Comparison of ENCODE assay signal across 9 cellular contexts in genomic region chr18:34385306-34385705, GRCh38.
"Had no signal": no experiment of that assay in that cellular context is flagged by ENCODE, and none has a peak within 500 bp of the region (broad histone marks: within the 10 kb centered on the region; RNA-seq: fewer than 3 reads in every experiment).

No MANE protein-coding gene starts in this region.

- H3K4me3 ChIP-seq: GM23248, GM23338, HAP-1 had no signal

- DNase-seq: GM23248, GOT3, H7, H9, HCEC 1CT, HFFc6 had no signal

- H3K9me3 ChIP-seq: HAP-1 had no signal

- ATAC-seq: GM23338, HCT116 had no signal

- H3K27ac ChIP-seq: GM23248 had no signal

- H3K36me3 ChIP-seq: HAP-1 had no signal

- H3K4me1 ChIP-seq: HAP-1 had no signal
